Comparison of ENCODE assay signal across 18 cellular contexts in the genomic region with DNA sequence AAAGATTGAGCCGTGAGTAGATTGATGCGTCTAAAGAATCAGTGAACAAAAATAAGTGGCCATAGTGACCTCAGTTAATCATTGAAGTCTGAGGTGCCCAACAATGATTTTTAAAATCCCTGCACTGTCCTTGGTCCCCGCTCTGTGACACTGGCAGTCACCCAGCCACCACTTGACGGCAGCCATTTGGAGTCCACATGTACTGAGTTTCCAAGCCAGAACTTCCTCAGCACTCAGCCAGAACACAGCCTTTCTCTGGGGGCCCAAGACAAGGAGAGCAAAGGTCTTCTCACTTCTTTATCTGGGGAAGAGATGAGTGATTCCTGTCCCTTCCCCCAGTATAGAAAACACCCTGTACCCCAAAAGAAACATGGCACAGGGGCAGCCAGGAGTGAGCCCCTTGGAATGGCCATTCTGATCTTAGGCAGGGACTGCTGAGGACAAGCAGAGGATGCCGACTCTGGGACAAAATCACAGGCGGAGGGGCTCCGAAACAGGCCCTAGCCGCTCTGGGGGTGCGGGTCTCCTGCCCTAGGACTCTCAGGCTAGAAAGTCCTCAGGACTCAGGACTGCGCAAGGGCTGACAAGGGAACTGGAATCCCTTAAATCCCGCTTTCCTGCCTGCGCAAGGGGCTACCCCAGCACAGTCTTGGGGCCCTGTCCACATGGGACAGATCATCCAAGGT. TPM values are rescaled to one million over a fixed set of nuclear protein-coding genes. Genes with fewer than 3 reads are reported as not detected.
A peak's percentile ranks its signal among the peaks of the same experiment; 100 is the strongest.
DNase-seq lines count a peak whose midpoint lies in the region; FAIRE-seq and TF ChIP-seq lines count a peak whose summit lies in the region.
"Had no signal": no experiment of that assay in that cellular context is flagged by ENCODE, and none has a peak within 500 bp of the region (broad histone marks: within the 10 kb centered on the region; RNA-seq: fewer than 3 reads in every experiment).

No MANE protein-coding gene starts in this region.

- peak overlapping the region; percentile 99 for H3K4me2 ChIP-seq in neural progenitor cell

- H2AFZ ChIP-seq in neural progenitor cell (replicated peaks) = peak overlapping the region; percentile 98

- peak overlapping the region in 1 of 8 donors; percentile 25 for H3K27ac Mint-ChIP-seq in CD8-positive, alpha-beta memory T cell
- H3K27ac Mint-ChIP-seq in neural progenitor cell (no peak overlapping the region), chondrocyte (ENCODE audit: unreplicated experiment) (no peak overlapping the region)

- H3K27me3 Mint-ChIP-seq in CD8-positive, alpha-beta memory T cell = peaks cover 15 to 22% of the 10 kb centered on the region in 2 donors
- H3K27me3 Mint-ChIP-seq in neural progenitor cell (ENCODE audit: insufficient read depth, low read depth) = peaks cover 37% of the 10 kb centered on the region
- peaks cover 7% of the 10 kb centered on the region for H3K27me3 Mint-ChIP-seq in chondrocyte (ENCODE audit: low read depth)

- TF ChIP-seq POLR2A in GM12891 (IDR thresholded peaks at IDR 0.05; ENCODE audit: low read depth, low read length) = no peak

- no peak overlapping the region for H3K4me3 ChIP-seq in CD8-positive, alpha-beta memory T cell (ENCODE audit: low read length)
- peak overlapping the region; percentile 69 for H3K4me3 ChIP-seq in left ventricle myocardium inferior
- no peak overlapping the region for H3K4me3 ChIP-seq in neural progenitor cell

- TF ChIP-seq CTCF in RWPE1 (conservative IDR thresholded peaks at IDR 0.05; ENCODE audit: low read depth) (no peak), left ventricle myocardium inferior (IDR thresholded peaks at IDR 0.05; ENCODE audit: borderline replicate concordance) (no peak), neural progenitor cell (IDR thresholded peaks at IDR 0.05) (no peak), chondrocyte (IDR thresholded peaks at IDR 0.05) (no peak)

- peaks cover 7% of the 10 kb centered on the region for H3K27me3 ChIP-seq in CD8-positive, alpha-beta memory T cell (ENCODE audit: insufficient read depth, low read length, poor library complexity, severe bottlenecking)
- H3K27me3 ChIP-seq in left ventricle myocardium inferior (ENCODE audit: low read depth) = peaks cover 45% of the 10 kb centered on the region
- peaks cover 58% of the 10 kb centered on the region for H3K27me3 ChIP-seq in neural progenitor cell

- peaks cover 0 to 2% (median 0%) of the 10 kb centered on the region in 3 donors for H3K36me3 Mint-ChIP-seq in CD8-positive, alpha-beta memory T cell
- H3K36me3 Mint-ChIP-seq in neural progenitor cell = peaks cover 4% of the 10 kb centered on the region
- no peaks in the 10 kb centered on the region for H3K36me3 Mint-ChIP-seq in chondrocyte (ENCODE audit: low read depth)

- POLR2A ChIA-PET in CD8-positive, alpha-beta memory T cell (lab: Charles Lee) = no interaction called here
- POLR2A ChIA-PET in RWPE1 (lab: Yijun Ruan, JAX; ENCODE audit: low non-redundant PET) = no interaction called here

- no peaks in the 10 kb centered on the region for H3K79me2 ChIP-seq in neural progenitor cell (ENCODE audit: low read depth)

- no peaks in the 10 kb centered on the region for H4K20me1 ChIP-seq in neural progenitor cell (ENCODE audit: low read depth)

- CTCF ChIA-PET in CD8-positive, alpha-beta memory T cell (lab: Charles Lee) = no interaction called here
- CTCF ChIA-PET in RWPE1 (lab: Yijun Ruan, JAX) = no interaction called here

- no peak overlapping the region for H3K9ac ChIP-seq in neural progenitor cell

- H3K36me3 ChIP-seq in CD8-positive, alpha-beta memory T cell (ENCODE audit: insufficient read depth, low read length) = no peaks in the 10 kb centered on the region
- H3K36me3 ChIP-seq in left ventricle myocardium inferior = no peaks in the 10 kb centered on the region
- no peaks in the 10 kb centered on the region for H3K36me3 ChIP-seq in neural progenitor cell
- H3K36me3 ChIP-seq: BLaER1 treated with 17β-estradiol and CSF1 and Interleukin-3, amounts not matched to agents 10 nM and 100 nM; stomach had no signal

- intact Hi-C loops in left ventricle myocardium inferior (cut with micrococcal nuclease) = no loop called here

- peaks cover 8% of the 10 kb centered on the region for H3F3A ChIP-seq in neural progenitor cell (ENCODE audit: low read depth)

- no peak for FAIRE-seq in GM12891 (lab: Jason Lieb, UNC)
- FAIRE-seq: endometrium, G401.6 had no signal

- peaks cover 7% of the 10 kb centered on the region for H3K4me1 ChIP-seq in CD8-positive, alpha-beta memory T cell (ENCODE audit: insufficient read depth, low read length)
- H3K4me1 ChIP-seq in left ventricle myocardium inferior (peaks cover 40% of the 10 kb centered on the region), neural progenitor cell (peaks cover 8% of the 10 kb centered on the region)

- no peaks in the 10 kb centered on the region for H3K9me3 Mint-ChIP-seq in CD8-positive, alpha-beta memory T cell
- peaks cover 4% of the 10 kb centered on the region for H3K9me3 Mint-ChIP-seq in neural progenitor cell
- H3K9me3 Mint-ChIP-seq in chondrocyte (ENCODE audit: low read depth) = no peaks in the 10 kb centered on the region

- H3K4me1 Mint-ChIP-seq in CD8-positive, alpha-beta memory T cell = peaks cover 11 to 20% (median 15%) of the 10 kb centered on the region in 3 donors
- H3K4me1 Mint-ChIP-seq in neural progenitor cell (peaks cover 35% of the 10 kb centered on the region), chondrocyte (ENCODE audit: low read depth) (peaks cover 6% of the 10 kb centered on the region)

- DNase-seq in CD8-positive, alpha-beta memory T cell = no peak
- no peak for DNase-seq in RWPE1 (ENCODE audit: low spot score)
- DNase-seq in left ventricle myocardium inferior = peak; percentile 61
- DNase-seq in neural progenitor cell (ENCODE audit: low spot score) = no peak
- no peak for DNase-seq in kidney glomerular epithelial cell (lab: John Stamatoyannopoulos, UW)
- DNase-seq in occipital lobe (lab: John Stamatoyannopoulos, UW) = no peak
- no peak for DNase-seq in GM12891 (ENCODE audit: insufficient read length, low spot score)
- no peak for DNase-seq in chondrocyte (ENCODE audit: low spot score)
- DNase-seq: activated CD8-positive, alpha-beta memory T cell treated with anti-CD3 and anti-CD28 coated beads, Interleukin-2, amount 50 U/mL, for 4 hours; hypothalamus; KG1; NCI-H187 treated with DMSO at 0.1 percent for 48 hours; SIG-M5 had no signal

- peak overlapping the region; percentile 53 to 78 (median 67) for H3K4me3 Mint-ChIP-seq in CD8-positive, alpha-beta memory T cell
- H3K4me3 Mint-ChIP-seq in neural progenitor cell = peak overlapping the region; percentile 56
- H3K4me3 Mint-ChIP-seq in chondrocyte (ENCODE audit: unreplicated experiment) = no peak overlapping the region

- no peaks in the 10 kb centered on the region for H3K9me3 ChIP-seq in CD8-positive, alpha-beta memory T cell (ENCODE audit: low read length)
- H3K9me3 ChIP-seq in left ventricle myocardium inferior (replicated peaks) (no peaks in the 10 kb centered on the region), neural progenitor cell (ENCODE audit: low read depth) (no peaks in the 10 kb centered on the region)
- H3K9me3 ChIP-seq: BLaER1 treated with 17β-estradiol and CSF1 and Interleukin-3, amounts not matched to agents 10 nM and 100 nM; stomach had no signal

- no peak overlapping the region for H3K27ac ChIP-seq in CD8-positive, alpha-beta memory T cell (ENCODE audit: low read depth, low read length)
- H3K27ac ChIP-seq in RWPE1 (peak overlapping the region; percentile 30), left ventricle myocardium inferior (replicated peaks) (peak overlapping the region; percentile 72), neural progenitor cell (no peak overlapping the region)
- H3K27ac ChIP-seq: BLaER1 treated with 17β-estradiol and CSF1 and Interleukin-3, amounts not matched to agents 10 nM and 100 nM had no signal

TF ChIP-seq in GM12891, 5 proteins besides CTCF, POLR2A, EP300 and RAD21:
- TF ChIP-seq POLR2AphosphoS5 (IDR thresholded peaks at IDR 0.05; ENCODE audit: low read depth, low read length) (no peak), POU2F2 (IDR thresholded peaks at IDR 0.05; ENCODE audit: low read depth, low read length) (no peak), TAF1 (IDR thresholded peaks at IDR 0.05; ENCODE audit: low read depth, low read length) (no peak), SPI1 (IDR thresholded peaks at IDR 0.05; ENCODE audit: low read depth, low read length) (no peak), PAX5 (IDR thresholded peaks at IDR 0.05; ENCODE audit: insufficient read depth, low read length, severe bottlenecking) (no peak)

RNA-seq across cellular contexts. Expression of gene PAK6, which starts 12.7 kb away (rescaled TPM):
- total RNA-seq in CD8-positive, alpha-beta memory T cell = 1 to 10 TPM; 1.7 to 1.9 TPM
- 2.8 TPM for polyA plus RNA-seq in CD8-positive, alpha-beta memory T cell
- total RNA-seq in left ventricle myocardium inferior (8.2 TPM), neural progenitor cell (ENCODE audit: low replicate concordance) (0.90 TPM in 1 of 2 replicates, not detected in the other), occipital lobe (11.2 TPM), chondrocyte (0.37 to 0.41 TPM in 2 of 3 replicates, not detected in the other)
- 1.3 TPM for polyA plus RNA-seq in GM12891 (2012; ENCODE audit: low read depth, missing spikeins)

RNA-seq across cellular contexts. Expression of gene ANKRD63, which starts 31.3 kb away (rescaled TPM):
- total RNA-seq in CD8-positive, alpha-beta memory T cell = not detected
- not detected for polyA plus RNA-seq in CD8-positive, alpha-beta memory T cell
- total RNA-seq in left ventricle myocardium inferior (not detected), neural progenitor cell (ENCODE audit: low replicate concordance) (not detected in 2 replicates), occipital lobe (not detected), chondrocyte (0.25 to 1.1 TPM in 2 of 3 replicates, not detected in the other)
- not detected for polyA plus RNA-seq in GM12891 (2012; ENCODE audit: low read depth, missing spikeins)
- total RNA-seq: mononuclear cell had no signal
- polyA plus RNA-seq: stomach had no signal

RNA-seq across cellular contexts. Expression of gene PLCB2, which starts 56.1 kb away (rescaled TPM):
- total RNA-seq in CD8-positive, alpha-beta memory T cell = 10 to 100 TPM; 57.3 to 57.7 TPM
- 34.8 TPM for polyA plus RNA-seq in CD8-positive, alpha-beta memory T cell
- total RNA-seq in left ventricle myocardium inferior (8.5 TPM), neural progenitor cell (ENCODE audit: low replicate concordance) (0.56 and 2.1 TPM in 2 replicates), occipital lobe (3.3 TPM), chondrocyte (1.4 to 3.4 TPM (median 2.8 TPM) in 3 replicates)
- 22.2 TPM for polyA plus RNA-seq in GM12891 (2012; ENCODE audit: low read depth, missing spikeins)

Comparison
In these comparisons a context has a peak if more than half of its experiments do, and no peak if none do; other contexts are left out.
1. H3K27ac ChIP-seq: peak in RWPE1 (single experiment) and left ventricle myocardium inferior (single experiment); none in CD8-positive, alpha-beta memory T cell (single experiment) and neural progenitor cell (single experiment).